ENCODE assay signal across 8 cellular contexts in genomic region chr13:80341098-80341701, GRCh38. TPM values are rescaled to one million over a fixed set of nuclear protein-coding genes. Genes with fewer than 3 reads are reported as not detected.
A peak's percentile ranks its signal among the peaks of the same experiment; 100 is the strongest.
DNase-seq lines count a peak whose midpoint lies in the region; ATAC-seq and TF ChIP-seq lines count a peak whose summit lies in the region.

A gene with protein sequence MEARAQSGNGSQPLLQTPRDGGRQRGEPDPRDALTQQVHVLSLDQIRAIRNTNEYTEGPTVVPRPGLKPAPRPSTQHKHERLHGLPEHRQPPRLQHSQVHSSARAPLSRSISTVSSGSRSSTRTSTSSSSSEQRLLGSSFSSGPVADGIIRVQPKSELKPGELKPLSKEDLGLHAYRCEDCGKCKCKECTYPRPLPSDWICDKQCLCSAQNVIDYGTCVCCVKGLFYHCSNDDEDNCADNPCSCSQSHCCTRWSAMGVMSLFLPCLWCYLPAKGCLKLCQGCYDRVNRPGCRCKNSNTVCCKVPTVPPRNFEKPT (minus strand): TSS chr13:80341126. CDS start chr13:80337705, 3,421 bp downstream.

- peak in 1 of 4 donors; percentile 33 for TF ChIP-seq EP300 in upper lobe of left lung (IDR thresholded peaks at IDR 0.05)

- H3K4me1 ChIP-seq in naive thymus-derived CD4-positive, alpha-beta T cell (ENCODE audit: control insufficient read depth in 2 of 2, insufficient read depth in 2 of 2, low read length in 2 of 2) = peaks cover 5 to 11% of the 10 kb centered on the region in 2 donors
- peaks cover 17 to 49% (median 24%) of the 10 kb centered on the region in 4 donors for H3K4me1 ChIP-seq in upper lobe of left lung

- H3K9me3 ChIP-seq in naive thymus-derived CD4-positive, alpha-beta T cell (ENCODE audit: control insufficient read depth in 2 of 3, low read length in 3 of 3) = no peaks in the 10 kb centered on the region
- H3K9me3 ChIP-seq in upper lobe of left lung = no peaks in the 10 kb centered on the region

- peak within 1 kb of the TSS; percentile 74 to 93 for H3K4me3 ChIP-seq in foreskin fibroblast (ENCODE audit: low read depth in 1 of 2, low read length in 2 of 2)
- H3K4me3 ChIP-seq in naive thymus-derived CD4-positive, alpha-beta T cell (ENCODE audit: low read length) = peak within 1 kb of the TSS; percentile 53
- H3K4me3 ChIP-seq in upper lobe of left lung = peak within 1 kb of the TSS; percentile 72 to 90 (median 84)

- H3K4me3 Mint-ChIP-seq in naive thymus-derived CD4-positive, alpha-beta T cell = peak within 1 kb of the TSS in 7 of 10 donors; percentile 78 to 92 (median 83)

- peaks cover 0 to 6% of the 10 kb centered on the region in 2 donors for H3K27me3 ChIP-seq in naive thymus-derived CD4-positive, alpha-beta T cell (ENCODE audit: control insufficient read depth in 2 of 2, insufficient read depth in 2 of 2, low read length in 2 of 2)
- no peaks in the 10 kb centered on the region for H3K27me3 ChIP-seq in upper lobe of left lung

- peaks cover 24 to 54% (median 34%) of the 10 kb centered on the region in 5 donors for H3K27me3 Mint-ChIP-seq in naive thymus-derived CD4-positive, alpha-beta T cell

- DNase-seq in COLO668 (lab: John Stamatoyannopoulos, UW; ENCODE audit: unreplicated experiment) (peak; percentile 99), NCI-H510A treated with DMSO at 0.1 percent for 48 hours (lab: John Stamatoyannopoulos, UW) (peak; percentile 64), activated gamma-delta T cell (lab: John Stamatoyannopoulos, UW) (peak; percentile 54), foreskin fibroblast (peak; percentile 99 to 100), upper lobe of left lung (peak; percentile 95 to 97)
- peak in 4 of 9 donors; percentile 8 to 36 (median 12) for DNase-seq in naive thymus-derived CD4-positive, alpha-beta T cell

- TF ChIP-seq POLR2A in upper lobe of left lung (IDR thresholded peaks at IDR 0.05) = peak in 3 of 4 donors; percentile 84 to 94 (median 85)

- CTCF ChIA-PET in naive thymus-derived CD4-positive, alpha-beta T cell (lab: Charles Lee) = no interaction called here

- WGBS in upper lobe of left lung, 2 donors = 0% methylated on average over 18 to 54 of the region's 55 CpGs

- TF ChIP-seq CTCF in foreskin fibroblast (IDR thresholded peaks at IDR 0.05; ENCODE audit: low read depth, low read length) (no peak), upper lobe of left lung (IDR thresholded peaks at IDR 0.05) (peak in 5 of 6 experiments; percentile 32 to 58 (median 51))

- no peaks in the 10 kb centered on the region for H3K36me3 ChIP-seq in naive thymus-derived CD4-positive, alpha-beta T cell (ENCODE audit: control insufficient read depth in 2 of 3, insufficient read depth in 3 of 3, low read length in 3 of 3)
- H3K36me3 ChIP-seq in upper lobe of left lung = peaks cover 0 to 14% (median 8%) of the 10 kb centered on the region in 4 donors

- ATAC-seq in GM19395 (IDR thresholded peaks at IDR 0.05; ENCODE audit: unreplicated experiment) = peak; percentile 55
- peak; percentile 42 for ATAC-seq in HG03439 (IDR thresholded peaks at IDR 0.05; ENCODE audit: unreplicated experiment)
- ATAC-seq in naive thymus-derived CD4-positive, alpha-beta T cell = peak; percentile 16
- peak; percentile 87 to 89 for ATAC-seq in upper lobe of left lung (ENCODE audit: low FRiP score in 2 of 2)

- peaks cover 0 to 2% (median 0%) of the 10 kb centered on the region in 11 donors for H3K9me3 Mint-ChIP-seq in naive thymus-derived CD4-positive, alpha-beta T cell

- POLR2A ChIA-PET in naive thymus-derived CD4-positive, alpha-beta T cell (lab: Charles Lee) = no interaction called here

- intact Hi-C loops in naive thymus-derived CD4-positive, alpha-beta T cell (cut with micrococcal nuclease) = loop anchor here in 1 of 2 donors (5.0 kb wide), 2 partner anchors 676 to 1744 kb away; no protein-coding TSS in a partner anchor

- H3K27ac ChIP-seq in naive thymus-derived CD4-positive, alpha-beta T cell (ENCODE audit: low read depth, low read length) = no peak within 1 kb of the TSS
- H3K27ac ChIP-seq in upper lobe of left lung = peak within 1 kb of the TSS; percentile 94 to 96 (median 96)

- H3K4me1 Mint-ChIP-seq in naive thymus-derived CD4-positive, alpha-beta T cell = peaks cover 13 to 28% (median 25%) of the 10 kb centered on the region in 7 donors

- H3K27ac Mint-ChIP-seq in naive thymus-derived CD4-positive, alpha-beta T cell = peak within 1 kb of the TSS in 3 of 9 donors; percentile 24 to 77 (median 46)

- H3K36me3 Mint-ChIP-seq in naive thymus-derived CD4-positive, alpha-beta T cell = no peaks in the 10 kb centered on the region

RNA-seq across cellular contexts. Expression of the gene that starts here (rescaled TPM):
- 1 to 10 TPM in 1 of 5 experiments, under 1 TPM in 2, not detected in 2; 0.13 to 1.2 (median 0.16) TPM for total RNA-seq in naive thymus-derived CD4-positive, alpha-beta T cell
- polyA plus RNA-seq in naive thymus-derived CD4-positive, alpha-beta T cell = not detected
- 10 to 100 TPM; 19.3 to 76.3 (median 50.9) TPM for total RNA-seq in upper lobe of left lung

Comparison
In these comparisons a context has a peak if more than half of its experiments do, and no peak if none do; other contexts are left out.
1. RNA of the gene that starts here (total RNA-seq): 19.3 to 76.3 TPM in upper lobe of left lung; 0.13 to 1.2 TPM in naive thymus-derived CD4-positive, alpha-beta T cell; every median in the first group is over 4 times any median in the second.
2. ATAC-seq: peak in every context shown above with its lines; median percentile 88 in upper lobe of left lung; 55 in GM19395; 42 in HG03439; 16 in naive thymus-derived CD4-positive, alpha-beta T cell.
3. Peak in every context shown above with its lines, with median percentiles within 50 percentile points of each other: H3K4me3 ChIP-seq.